Comparison of ENCODE assay signal across 1 cellular context in the genomic region with DNA sequence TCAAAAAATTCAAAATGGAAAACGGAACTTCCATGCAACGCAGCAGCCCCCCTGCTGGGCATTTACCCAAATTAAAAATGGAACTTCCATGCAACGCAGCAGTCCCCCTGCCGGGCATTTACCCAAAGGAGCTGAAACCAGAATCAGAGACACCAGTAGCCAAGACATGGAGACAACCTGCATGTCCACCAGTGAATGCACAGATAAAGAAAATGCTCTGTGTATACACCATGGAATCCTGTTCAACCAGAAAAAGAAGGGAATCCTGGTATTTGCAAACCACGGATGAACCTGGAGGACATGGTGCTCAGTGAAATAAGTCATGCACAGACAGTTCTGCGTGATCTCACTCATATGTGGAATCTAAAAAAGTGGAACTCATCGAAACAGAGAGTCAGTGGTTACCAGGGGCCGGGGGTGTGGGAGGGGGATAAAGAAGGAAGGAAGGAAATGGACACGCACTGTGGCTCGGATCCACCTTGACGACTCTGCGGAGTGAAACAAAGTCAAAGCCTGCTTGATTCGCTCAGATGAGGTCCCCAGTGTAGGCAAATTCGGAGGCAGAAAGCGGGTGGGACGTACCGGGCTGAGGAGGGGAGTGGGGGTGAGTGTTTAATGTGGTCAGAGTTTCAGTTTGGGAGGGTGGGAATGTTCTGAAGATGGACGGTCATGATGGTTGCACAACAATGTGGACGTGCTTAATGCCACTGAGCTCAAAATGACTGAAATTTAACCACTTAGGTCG.
TF ChIP-seq lines count a peak whose summit lies in the region.

No MANE protein-coding gene starts in this region.

TF ChIP-seq in GM12878, 131 proteins besides CTCF, POLR2A, EP300 and RAD21 (continued from another document and continues in another):
- no peak for TF ChIP-seq SMAD1 (IDR thresholded peaks at IDR 0.05; ENCODE audit: low read depth, partially characterized antibody)
- TF ChIP-seq EGR1 (IDR thresholded peaks at IDR 0.05; ENCODE audit: borderline replicate concordance in 1 of 2, low read depth in 2 of 2, low read length in 2 of 2), result peak in 1 of 2 experiments; percentile 93; a peak in 2 of 3 replicates
- peak; percentile 34 for TF ChIP-seq MEF2B (IDR thresholded peaks at IDR 0.05; ENCODE audit: partially characterized antibody, poor library complexity, severe bottlenecking)
- TF ChIP-seq BRCA1 (IDR thresholded peaks at IDR 0.05; ENCODE audit: low read depth, low read length), result no peak
- peak; percentile 66; the same call in 1 of the 2 replicates for TF ChIP-seq DPF2 (IDR thresholded peaks at IDR 0.05)
- TF ChIP-seq, protein P1, sequence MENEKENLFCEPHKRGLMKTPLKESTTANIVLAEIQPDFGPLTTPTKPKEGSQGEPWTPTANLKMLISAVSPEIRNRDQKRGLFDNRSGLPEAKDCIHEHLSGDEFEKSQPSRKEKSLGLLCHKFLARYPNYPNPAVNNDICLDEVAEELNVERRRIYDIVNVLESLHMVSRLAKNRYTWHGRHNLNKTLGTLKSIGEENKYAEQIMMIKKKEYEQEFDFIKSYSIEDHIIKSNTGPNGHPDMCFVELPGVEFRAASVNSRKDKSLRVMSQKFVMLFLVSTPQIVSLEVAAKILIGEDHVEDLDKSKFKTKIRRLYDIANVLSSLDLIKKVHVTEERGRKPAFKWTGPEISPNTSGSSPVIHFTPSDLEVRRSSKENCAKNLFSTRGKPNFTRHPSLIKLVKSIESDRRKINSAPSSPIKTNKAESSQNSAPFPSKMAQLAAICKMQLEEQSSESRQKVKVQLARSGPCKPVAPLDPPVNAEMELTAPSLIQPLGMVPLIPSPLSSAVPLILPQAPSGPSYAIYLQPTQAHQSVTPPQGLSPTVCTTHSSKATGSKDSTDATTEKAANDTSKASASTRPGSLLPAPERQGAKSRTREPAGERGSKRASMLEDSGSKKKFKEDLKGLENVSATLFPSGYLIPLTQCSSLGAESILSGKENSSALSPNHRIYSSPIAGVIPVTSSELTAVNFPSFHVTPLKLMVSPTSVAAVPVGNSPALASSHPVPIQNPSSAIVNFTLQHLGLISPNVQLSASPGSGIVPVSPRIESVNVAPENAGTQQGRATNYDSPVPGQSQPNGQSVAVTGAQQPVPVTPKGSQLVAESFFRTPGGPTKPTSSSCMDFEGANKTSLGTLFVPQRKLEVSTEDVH (IDR thresholded peaks at IDR 0.05; ENCODE audit: low read depth, partially characterized antibody), result no peak
- TF ChIP-seq CBX5 (IDR thresholded peaks at IDR 0.05; ENCODE audit: low read depth), result 0 out of 2 replicates have a peak, but pooled peaks have one; percentile 28
- TF ChIP-seq TBL1XR1 (IDR thresholded peaks at IDR 0.05; ENCODE audit: low read depth, low read length), result peak; percentile 61
- peak; percentile 69 for TF ChIP-seq CREB1 (IDR thresholded peaks at IDR 0.05; ENCODE audit: low read depth)
- TF ChIP-seq SUPT20H (IDR thresholded peaks at IDR 0.05; ENCODE audit: borderline replicate concordance, control insufficient read depth, low read depth, low read length), result no peak
- TF ChIP-seq NFXL1 (IDR thresholded peaks at IDR 0.05; ENCODE audit: borderline replicate concordance), result no peak
- TF ChIP-seq POLR2AphosphoS2 (IDR thresholded peaks at IDR 0.05; ENCODE audit: low read depth, low read length), result no peak; the same call in 1 of the 2 replicates
- TF ChIP-seq CHD4 (IDR thresholded peaks at IDR 0.05), result no peak
- TF ChIP-seq, protein P2, sequence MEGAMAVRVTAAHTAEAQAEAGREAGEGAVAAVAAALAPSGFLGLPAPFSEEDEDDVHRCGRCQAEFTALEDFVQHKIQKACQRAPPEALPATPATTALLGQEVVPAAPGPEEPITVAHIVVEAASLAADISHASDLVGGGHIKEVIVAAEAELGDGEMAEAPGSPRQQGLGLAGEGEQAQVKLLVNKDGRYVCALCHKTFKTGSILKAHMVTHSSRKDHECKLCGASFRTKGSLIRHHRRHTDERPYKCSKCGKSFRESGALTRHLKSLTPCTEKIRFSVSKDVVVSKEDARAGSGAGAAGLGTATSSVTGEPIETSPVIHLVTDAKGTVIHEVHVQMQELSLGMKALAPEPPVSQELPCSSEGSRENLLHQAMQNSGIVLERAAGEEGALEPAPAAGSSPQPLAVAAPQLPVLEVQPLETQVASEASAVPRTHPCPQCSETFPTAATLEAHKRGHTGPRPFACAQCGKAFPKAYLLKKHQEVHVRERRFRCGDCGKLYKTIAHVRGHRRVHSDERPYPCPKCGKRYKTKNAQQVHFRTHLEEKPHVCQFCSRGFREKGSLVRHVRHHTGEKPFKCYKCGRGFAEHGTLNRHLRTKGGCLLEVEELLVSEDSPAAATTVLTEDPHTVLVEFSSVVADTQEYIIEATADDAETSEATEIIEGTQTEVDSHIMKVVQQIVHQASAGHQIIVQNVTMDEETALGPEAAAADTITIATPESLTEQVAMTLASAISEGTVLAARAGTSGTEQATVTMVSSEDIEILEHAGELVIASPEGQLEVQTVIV (IDR thresholded peaks at IDR 0.05; ENCODE audit: borderline replicate concordance, partially characterized antibody), result no peak
- TF ChIP-seq PML (IDR thresholded peaks at IDR 0.05; ENCODE audit: low read length), result peak; percentile 77
- TF ChIP-seq STAT3 (IDR thresholded peaks at IDR 0.05; ENCODE audit: low read depth, low read length), result 0 out of 2 replicates have a peak, but pooled peaks have one; percentile 16
- TF ChIP-seq LARP7 (IDR thresholded peaks at IDR 0.05), result no peak
- no peak for TF ChIP-seq FOS (IDR thresholded peaks at IDR 0.05; ENCODE audit: borderline replicate concordance, extremely low read depth, insufficient read length)
- TF ChIP-seq HDAC2 (IDR thresholded peaks at IDR 0.05), result no peak
- peak; percentile 99 for TF ChIP-seq PAX5 (IDR thresholded peaks at IDR 0.05; ENCODE audit: borderline replicate concordance, low read depth, low read length)
- no peak for TF ChIP-seq ZNF384 (IDR thresholded peaks at IDR 0.05; ENCODE audit: borderline replicate concordance, low read depth, low read length)
- peak; percentile 84 for TF ChIP-seq TCF3 (IDR thresholded peaks at IDR 0.05; ENCODE audit: borderline replicate concordance, insufficient read depth, low read depth, low read length)
- TF ChIP-seq, protein P3, sequence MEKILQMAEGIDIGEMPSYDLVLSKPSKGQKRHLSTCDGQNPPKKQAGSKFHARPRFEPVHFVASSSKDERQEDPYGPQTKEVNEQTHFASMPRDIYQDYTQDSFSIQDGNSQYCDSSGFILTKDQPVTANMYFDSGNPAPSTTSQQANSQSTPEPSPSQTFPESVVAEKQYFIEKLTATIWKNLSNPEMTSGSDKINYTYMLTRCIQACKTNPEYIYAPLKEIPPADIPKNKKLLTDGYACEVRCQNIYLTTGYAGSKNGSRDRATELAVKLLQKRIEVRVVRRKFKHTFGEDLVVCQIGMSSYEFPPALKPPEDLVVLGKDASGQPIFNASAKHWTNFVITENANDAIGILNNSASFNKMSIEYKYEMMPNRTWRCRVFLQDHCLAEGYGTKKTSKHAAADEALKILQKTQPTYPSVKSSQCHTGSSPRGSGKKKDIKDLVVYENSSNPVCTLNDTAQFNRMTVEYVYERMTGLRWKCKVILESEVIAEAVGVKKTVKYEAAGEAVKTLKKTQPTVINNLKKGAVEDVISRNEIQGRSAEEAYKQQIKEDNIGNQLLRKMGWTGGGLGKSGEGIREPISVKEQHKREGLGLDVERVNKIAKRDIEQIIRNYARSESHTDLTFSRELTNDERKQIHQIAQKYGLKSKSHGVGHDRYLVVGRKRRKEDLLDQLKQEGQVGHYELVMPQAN (conservative IDR thresholded peaks at IDR 0.05), result no peak
- peak; percentile 89 for TF ChIP-seq IKZF1 (conservative IDR thresholded peaks at IDR 0.05)
- TF ChIP-seq ESRRA (IDR thresholded peaks at IDR 0.05; ENCODE audit: low read length), result no peak
- peak; percentile 90 for TF ChIP-seq POU2F2 (IDR thresholded peaks at IDR 0.05; ENCODE audit: borderline replicate concordance, low read depth, low read length)
- no peak for TF ChIP-seq RELA (IDR thresholded peaks at IDR 0.05; ENCODE audit: borderline replicate concordance, partially characterized antibody)
- TF ChIP-seq, protein P4, sequence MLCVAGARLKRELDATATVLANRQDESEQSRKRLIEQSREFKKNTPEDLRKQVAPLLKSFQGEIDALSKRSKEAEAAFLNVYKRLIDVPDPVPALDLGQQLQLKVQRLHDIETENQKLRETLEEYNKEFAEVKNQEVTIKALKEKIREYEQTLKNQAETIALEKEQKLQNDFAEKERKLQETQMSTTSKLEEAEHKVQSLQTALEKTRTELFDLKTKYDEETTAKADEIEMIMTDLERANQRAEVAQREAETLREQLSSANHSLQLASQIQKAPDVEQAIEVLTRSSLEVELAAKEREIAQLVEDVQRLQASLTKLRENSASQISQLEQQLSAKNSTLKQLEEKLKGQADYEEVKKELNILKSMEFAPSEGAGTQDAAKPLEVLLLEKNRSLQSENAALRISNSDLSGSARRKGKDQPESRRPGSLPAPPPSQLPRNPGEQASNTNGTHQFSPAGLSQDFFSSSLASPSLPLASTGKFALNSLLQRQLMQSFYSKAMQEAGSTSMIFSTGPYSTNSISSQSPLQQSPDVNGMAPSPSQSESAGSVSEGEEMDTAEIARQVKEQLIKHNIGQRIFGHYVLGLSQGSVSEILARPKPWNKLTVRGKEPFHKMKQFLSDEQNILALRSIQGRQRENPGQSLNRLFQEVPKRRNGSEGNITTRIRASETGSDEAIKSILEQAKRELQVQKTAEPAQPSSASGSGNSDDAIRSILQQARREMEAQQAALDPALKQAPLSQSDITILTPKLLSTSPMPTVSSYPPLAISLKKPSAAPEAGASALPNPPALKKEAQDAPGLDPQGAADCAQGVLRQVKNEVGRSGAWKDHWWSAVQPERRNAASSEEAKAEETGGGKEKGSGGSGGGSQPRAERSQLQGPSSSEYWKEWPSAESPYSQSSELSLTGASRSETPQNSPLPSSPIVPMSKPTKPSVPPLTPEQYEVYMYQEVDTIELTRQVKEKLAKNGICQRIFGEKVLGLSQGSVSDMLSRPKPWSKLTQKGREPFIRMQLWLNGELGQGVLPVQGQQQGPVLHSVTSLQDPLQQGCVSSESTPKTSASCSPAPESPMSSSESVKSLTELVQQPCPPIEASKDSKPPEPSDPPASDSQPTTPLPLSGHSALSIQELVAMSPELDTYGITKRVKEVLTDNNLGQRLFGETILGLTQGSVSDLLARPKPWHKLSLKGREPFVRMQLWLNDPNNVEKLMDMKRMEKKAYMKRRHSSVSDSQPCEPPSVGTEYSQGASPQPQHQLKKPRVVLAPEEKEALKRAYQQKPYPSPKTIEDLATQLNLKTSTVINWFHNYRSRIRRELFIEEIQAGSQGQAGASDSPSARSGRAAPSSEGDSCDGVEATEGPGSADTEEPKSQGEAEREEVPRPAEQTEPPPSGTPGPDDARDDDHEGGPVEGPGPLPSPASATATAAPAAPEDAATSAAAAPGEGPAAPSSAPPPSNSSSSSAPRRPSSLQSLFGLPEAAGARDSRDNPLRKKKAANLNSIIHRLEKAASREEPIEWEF (IDR thresholded peaks at IDR 0.05; ENCODE audit: insufficient replicate concordance, low read depth, low read length), result no peak
- TF ChIP-seq RUNX3 (IDR thresholded peaks at IDR 0.05; ENCODE audit: low read length), result peak; percentile 94
- TF ChIP-seq CREM (IDR thresholded peaks at IDR 0.05; ENCODE audit: low read depth), result peak; percentile 92
- TF ChIP-seq ATF7 (IDR thresholded peaks at IDR 0.05; ENCODE audit: low read depth), result 0 out of 2 replicates have a peak, but pooled peaks have one; percentile 49
- TF ChIP-seq, protein P5, sequence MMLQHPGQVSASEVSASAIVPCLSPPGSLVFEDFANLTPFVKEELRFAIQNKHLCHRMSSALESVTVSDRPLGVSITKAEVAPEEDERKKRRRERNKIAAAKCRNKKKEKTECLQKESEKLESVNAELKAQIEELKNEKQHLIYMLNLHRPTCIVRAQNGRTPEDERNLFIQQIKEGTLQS (IDR thresholded peaks at IDR 0.05; ENCODE audit: borderline replicate concordance, extremely low read depth, low read depth, low read length), result no peak
- TF ChIP-seq, protein P6, sequence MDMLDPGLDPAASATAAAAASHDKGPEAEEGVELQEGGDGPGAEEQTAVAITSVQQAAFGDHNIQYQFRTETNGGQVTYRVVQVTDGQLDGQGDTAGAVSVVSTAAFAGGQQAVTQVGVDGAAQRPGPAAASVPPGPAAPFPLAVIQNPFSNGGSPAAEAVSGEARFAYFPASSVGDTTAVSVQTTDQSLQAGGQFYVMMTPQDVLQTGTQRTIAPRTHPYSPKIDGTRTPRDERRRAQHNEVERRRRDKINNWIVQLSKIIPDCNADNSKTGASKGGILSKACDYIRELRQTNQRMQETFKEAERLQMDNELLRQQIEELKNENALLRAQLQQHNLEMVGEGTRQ (IDR thresholded peaks at IDR 0.05; ENCODE audit: borderline replicate concordance, low read depth, low read length), result no peak
- peak; percentile 17; the same call in 1 of the 2 replicates for TF ChIP-seq SMC3 (IDR thresholded peaks at IDR 0.05; ENCODE audit: borderline replicate concordance, low read length)
- no peak for TF ChIP-seq CBX3 (IDR thresholded peaks at IDR 0.05; ENCODE audit: borderline replicate concordance, low read depth)
- TF ChIP-seq ZNF274 (IDR thresholded peaks at IDR 0.05; ENCODE audit: insufficient read depth, insufficient read length), result no peak
- TF ChIP-seq IKZF2 (IDR thresholded peaks at IDR 0.05), result peak; percentile 93 to 94
- TF ChIP-seq, protein P7, sequence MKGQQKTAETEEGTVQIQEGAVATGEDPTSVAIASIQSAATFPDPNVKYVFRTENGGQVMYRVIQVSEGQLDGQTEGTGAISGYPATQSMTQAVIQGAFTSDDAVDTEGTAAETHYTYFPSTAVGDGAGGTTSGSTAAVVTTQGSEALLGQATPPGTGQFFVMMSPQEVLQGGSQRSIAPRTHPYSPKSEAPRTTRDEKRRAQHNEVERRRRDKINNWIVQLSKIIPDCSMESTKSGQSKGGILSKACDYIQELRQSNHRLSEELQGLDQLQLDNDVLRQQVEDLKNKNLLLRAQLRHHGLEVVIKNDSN (IDR thresholded peaks at IDR 0.05; ENCODE audit: borderline replicate concordance, extremely low read length, insufficient read depth, low read depth, low read length), result no peak
- TF ChIP-seq SRF (IDR thresholded peaks at IDR 0.05; ENCODE audit: low read depth in 2 of 2, low read length in 2 of 2), result 0 out of 4 replicates have a peak, but pooled peaks of 1 of the 2 experiments have one; percentile 48
- TF ChIP-seq ZNF207 (IDR thresholded peaks at IDR 0.05; ENCODE audit: borderline replicate concordance), result no peak
- peak; percentile 74; the same call in 1 of the 2 replicates for TF ChIP-seq NBN (IDR thresholded peaks at IDR 0.05)
- no peak for TF ChIP-seq SMAD5 (IDR thresholded peaks at IDR 0.05; ENCODE audit: low read depth)
- TF ChIP-seq NR2C1 (IDR thresholded peaks at IDR 0.05), result no peak
- peak; percentile 69 for TF ChIP-seq YY1 (IDR thresholded peaks at IDR 0.05; ENCODE audit: low read depth, low read length)
- TF ChIP-seq, protein P8, sequence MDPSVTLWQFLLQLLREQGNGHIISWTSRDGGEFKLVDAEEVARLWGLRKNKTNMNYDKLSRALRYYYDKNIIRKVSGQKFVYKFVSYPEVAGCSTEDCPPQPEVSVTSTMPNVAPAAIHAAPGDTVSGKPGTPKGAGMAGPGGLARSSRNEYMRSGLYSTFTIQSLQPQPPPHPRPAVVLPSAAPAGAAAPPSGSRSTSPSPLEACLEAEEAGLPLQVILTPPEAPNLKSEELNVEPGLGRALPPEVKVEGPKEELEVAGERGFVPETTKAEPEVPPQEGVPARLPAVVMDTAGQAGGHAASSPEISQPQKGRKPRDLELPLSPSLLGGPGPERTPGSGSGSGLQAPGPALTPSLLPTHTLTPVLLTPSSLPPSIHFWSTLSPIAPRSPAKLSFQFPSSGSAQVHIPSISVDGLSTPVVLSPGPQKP (IDR thresholded peaks at IDR 0.05; ENCODE audit: low read depth, low read length), result no peak
